8 cellular contexts compared by ENCODE assay signal in genomic region chr13:52451405-52451804, GRCh38. TPM values are rescaled to one million over a fixed set of nuclear protein-coding genes. Genes with fewer than 3 reads are reported as not detected.
DNase-seq lines count a peak whose midpoint lies in the region; ATAC-seq and TF ChIP-seq lines count a peak whose summit lies in the region.
"Not testable (repeated sequence)": the region's sequence is repeated elsewhere in the genome, so short reads cannot be mapped to it uniquely, and the experiment has no call there.
"Had no signal": no experiment of that assay in that cellular context is flagged by ENCODE, and none has a peak within 500 bp of the region (broad histone marks: within the 10 kb centered on the region; RNA-seq: fewer than 3 reads in every experiment).

No MANE protein-coding gene starts in this region.

- peaks cover 25% of the 10 kb centered on the region for H3K4me1 ChIP-seq in GM23248 (ENCODE audit: insufficient read depth)

- peak overlapping the region in 2 of 3 donors; percentile 13 to 89 for H3K4me3 Mint-ChIP-seq in T-cell
- peak overlapping the region; percentile 10 for H3K4me3 Mint-ChIP-seq in activated naive CD8-positive, alpha-beta T cell
- H3K4me3 Mint-ChIP-seq in neural crest cell: peak overlapping the region; percentile 67
- H3K4me3 Mint-ChIP-seq in stimulated activated memory B cell treated with anti-CD40 and anti-IgM and Interleukin-4, amounts not matched to agents 10 μg/mL and 1 μg/mL and 100 μg/mL, for 72 hours: not testable (repeated sequence)

- 84 to 85% methylated on average over 16 of the region's 16 CpGs for WGBS in GM23248 (ENCODE audit: low coverage in 1 of 2, low lambda C conversion rate in 2 of 2, missing lambda C conversion rate in 2 of 2), 2 experiments

- not testable (repeated sequence) for TF ChIP-seq CTCF in neural crest cell (conservative IDR thresholded peaks at IDR 0.05)

- not testable (repeated sequence) for H3K27me3 Mint-ChIP-seq in T-cell; activated naive CD8-positive, alpha-beta T cell; neural crest cell (ENCODE audit: low read depth); stimulated activated memory B cell treated with anti-CD40 and anti-IgM and Interleukin-4, amounts not matched to agents 10 μg/mL and 1 μg/mL and 100 μg/mL, for 72 hours

- POLR2A ChIA-PET in T-cell (lab: Charles Lee): not testable (repeated sequence)

- H3K36me3 Mint-ChIP-seq in T-cell; activated naive CD8-positive, alpha-beta T cell; neural crest cell (ENCODE audit: low read depth); stimulated activated memory B cell treated with anti-CD40 and anti-IgM and Interleukin-4, amounts not matched to agents 10 μg/mL and 1 μg/mL and 100 μg/mL, for 72 hours: not testable (repeated sequence)

- not testable (repeated sequence) for H3K9me2 ChIP-seq in GM23248 (ENCODE audit: insufficient read depth)

- not testable (repeated sequence) for H3K9me3 ChIP-seq in GM23248 (ENCODE audit: low read depth)

- not testable (repeated sequence) for H3K27ac ChIP-seq in GM23248

- peak overlapping the region; percentile 54 for H3K4me2 ChIP-seq in GM23248 (ENCODE audit: unreplicated experiment)

- in situ Hi-C loops in GM23248 (cut with MboI): not testable (repeated sequence)

- H2AFZ ChIP-seq in GM23248: not testable (repeated sequence)

- not testable (repeated sequence) for H3K9me3 Mint-ChIP-seq in T-cell; activated naive CD8-positive, alpha-beta T cell (ENCODE audit: low read depth); neural crest cell; stimulated activated memory B cell treated with anti-CD40 and anti-IgM and Interleukin-4, amounts not matched to agents 10 μg/mL and 1 μg/mL and 100 μg/mL, for 72 hours

- H3K36me3 ChIP-seq in GM23248 (ENCODE audit: low read depth): not testable (repeated sequence)

- H3F3A ChIP-seq in GM23248 (ENCODE audit: insufficient read depth): not testable (repeated sequence)

- not testable (repeated sequence) for H3K9ac ChIP-seq in GM23248

- H3K79me2 ChIP-seq in GM23248 (ENCODE audit: insufficient read depth): peaks cover 46% of the 10 kb centered on the region

- H3K4me3 ChIP-seq in GM23248: not testable (repeated sequence)

- not testable (repeated sequence) for H4K20me1 ChIP-seq in GM23248 (ENCODE audit: insufficient read depth)

- not testable (repeated sequence) for H3K27me3 ChIP-seq in GM23248 (replicated peaks; ENCODE audit: insufficient read depth)

- not testable (repeated sequence) for H3K27ac Mint-ChIP-seq in T-cell; activated naive CD8-positive, alpha-beta T cell; neural crest cell (ENCODE audit: unreplicated experiment)
- peak overlapping the region; percentile 96 for H3K27ac Mint-ChIP-seq in stimulated activated memory B cell treated with anti-CD40 and anti-IgM and Interleukin-4, amounts not matched to agents 10 μg/mL and 1 μg/mL and 100 μg/mL, for 72 hours

- DNase-seq in GM23248; T-cell; neural crest cell (ENCODE audit: low read depth, low spot score): not testable (repeated sequence)
- DNase-seq in NCI-H69 (lab: John Stamatoyannopoulos, UW): peak; percentile 36

- not testable (repeated sequence) for ATAC-seq in T-cell (replicated peaks in 1 of 4); stimulated activated memory B cell treated with anti-CD40 and anti-IgM and Interleukin-4, amounts not matched to agents 10 μg/mL and 1 μg/mL and 100 μg/mL, for 72 hours

- H3K4me1 Mint-ChIP-seq in T-cell (peaks cover 46 to 55% (median 52%) of the 10 kb centered on the region in 3 donors), neural crest cell (peaks cover 48% of the 10 kb centered on the region)
- peaks cover 46% of the 10 kb centered on the region for H3K4me1 Mint-ChIP-seq in activated naive CD8-positive, alpha-beta T cell (ENCODE audit: low read depth)
- peaks cover 47% of the 10 kb centered on the region for H3K4me1 Mint-ChIP-seq in stimulated activated memory B cell treated with anti-CD40 and anti-IgM and Interleukin-4, amounts not matched to agents 10 μg/mL and 1 μg/mL and 100 μg/mL, for 72 hours

- CTCF ChIA-PET in T-cell (lab: Charles Lee): interaction anchor here (0.6 to 0.9 kb wide), 4 partner anchors 35 to 650 kb away, joined by 3 to 5 read pairs (median 4); no protein-coding TSS in a partner anchor

RNA-seq across cellular contexts. Expression of gene VPS36, which starts 1.0 kb away (rescaled TPM):
- 34.7 and 55.1 TPM in 2 replicates for total RNA-seq in GM23248 (2014; rRNA removed; shearing (Covaris generic))
- polyA plus RNA-seq in GM23248 (2016; fragmentation: Nextera tagmentation; extraction: Ambion mirVana): 34.6 and 42.6 TPM in 2 replicates
- total RNA-seq in T-cell (10 to 100 TPM; 43.3 to 53.7 (median 49.2) TPM), neural crest cell (33.6 and 37.1 TPM in 2 replicates)

RNA-seq across cellular contexts. Expression of gene CKAP2, which starts 3.9 kb away (rescaled TPM):
- 24.2 and 25.2 TPM in 2 replicates for total RNA-seq in GM23248 (2014; rRNA removed; shearing (Covaris generic))
- 34.4 and 37.6 TPM in 2 replicates for polyA plus RNA-seq in GM23248 (2016; fragmentation: Nextera tagmentation; extraction: Ambion mirVana)
- total RNA-seq in T-cell (10 to 100 TPM in 4 of 5 donors, 1 to 10 TPM in 1; 9.0 to 38.7 (median 12.0) TPM), neural crest cell (119 and 127 TPM in 2 replicates)

RNA-seq across cellular contexts. Expression of gene THSD1, which starts 45.4 kb away (rescaled TPM):
- total RNA-seq in GM23248 (2014; rRNA removed; shearing (Covaris generic)): 11.4 and 11.6 TPM in 2 replicates
- polyA plus RNA-seq in GM23248 (2016; fragmentation: Nextera tagmentation; extraction: Ambion mirVana): 11.5 and 12.0 TPM in 2 replicates
- total RNA-seq in T-cell (under 1 TPM; 0.26 to 0.63 (median 0.47) TPM), neural crest cell (0.75 and 1.1 TPM in 2 replicates)
- polyA plus RNA-seq: CD14-positive monocyte; CD4-positive, alpha-beta memory T cell had no signal
